ENCODE assay signal across 9 cellular contexts in the genomic region with DNA sequence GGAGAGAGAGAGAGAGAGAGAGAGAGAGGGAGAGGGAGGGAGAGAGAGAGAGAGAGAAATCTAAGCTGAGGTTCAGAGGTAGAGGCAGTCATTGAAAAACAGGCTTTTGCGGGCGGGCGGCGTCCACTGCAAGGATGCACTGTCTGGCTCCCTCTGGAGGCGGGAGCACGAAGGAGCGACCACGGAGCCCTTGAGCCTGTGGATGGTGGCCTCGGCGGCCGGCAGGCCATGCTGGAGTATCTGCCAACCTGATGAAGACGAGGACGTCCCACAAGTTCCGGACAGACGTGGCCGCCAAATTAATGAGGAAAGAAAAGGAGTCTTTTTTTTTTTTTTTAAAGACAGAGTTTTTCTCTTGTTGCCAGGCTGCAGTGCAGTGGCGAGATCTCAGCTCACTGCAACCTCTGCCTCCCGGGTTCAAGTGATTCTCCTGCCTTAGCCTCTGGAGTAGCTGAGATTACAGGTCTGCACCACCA. TPM values are rescaled to one million over a fixed set of nuclear protein-coding genes. Genes with fewer than 3 reads are reported as not detected.
DNase-seq lines count a peak whose midpoint lies in the region; ATAC-seq, FAIRE-seq and TF ChIP-seq lines count a peak whose summit lies in the region.
"Had no signal": no experiment of that assay in that cellular context is flagged by ENCODE, and none has a peak within 500 bp of the region (broad histone marks: within the 10 kb centered on the region; RNA-seq: fewer than 3 reads in every experiment).

No MANE protein-coding gene starts in this region.

- TF ChIP-seq EP300 in SK-N-SH (IDR thresholded peaks at IDR 0.05; ENCODE audit: borderline replicate concordance in 1 of 2, low read depth in 1 of 2, low read length in 1 of 2), result no peak

- H3K4me1 ChIP-seq in SK-N-SH (ENCODE audit: control insufficient read depth in 1 of 2, insufficient read depth in 2 of 2, low read depth in 1 of 2, low read length in 1 of 2) (peaks cover 0 to 4% of the 10 kb centered on the region in 2 experiments; a peak in 1 of 4 replicates), pancreas (peaks cover 0 to 5% (median 3%) of the 10 kb centered on the region in 3 donors), tibial artery (peaks cover 0 to 24% (median 4%) of the 10 kb centered on the region in 4 donors)

- no peak overlapping the region for H3K9ac ChIP-seq in SK-N-SH

- 18% methylated on average over 11 of the region's 18 CpGs for WGBS in SK-N-SH (ENCODE audit: low lambda C conversion rate)
- WGBS in pancreas, 2 donors, result 10 to 11% methylated on average over 18 of the region's 18 CpGs

- H3K79me2 ChIP-seq in SK-N-SH (ENCODE audit: insufficient read depth), result no peaks in the 10 kb centered on the region; the same call in 1 of the 2 replicates

- peaks cover 6% of the 10 kb centered on the region for H3F3A ChIP-seq in SK-N-SH (replicated peaks; ENCODE audit: insufficient read depth)

- DNase-seq in COLO668 (lab: John Stamatoyannopoulos, UW; ENCODE audit: unreplicated experiment) (peak; percentile 77), M059J (ENCODE audit: low read depth) (peak; percentile 83), SK-N-SH (peak; percentile 86), glomerular endothelial cell (ENCODE audit: extremely low read depth, low read depth, low spot score) (peak; percentile 5), pancreas (peak; percentile 85 to 94 (median 88)), tibial artery (peak; percentile 88 to 89)
- DNase-seq in activated naive CD4-positive, alpha-beta T cell treated with Interleukin-2 at 50 U/mL for 16 hours, result peak; percentile 76

- TF ChIP-seq RAD21 in SK-N-SH (IDR thresholded peaks at IDR 0.05; ENCODE audit: low read length), result peak; percentile 79

- no peak for FAIRE-seq in pancreas (lab: Jason Lieb, UNC)

- CTCF ChIA-PET in SK-N-SH (lab: Yijun Ruan, JAX), result interaction anchor here (0.6 to 3.0 kb wide), 31 partner anchors 8 to 801 kb away, joined by 3 to 22 read pairs (median 4); a partner anchor contains a TSS

- intact Hi-C loops in pancreas (cut with DNase I) (no loop called here), tibial artery (cut with DNase I; ENCODE audit: low total_unique reads) (no loop called here)

- no peaks in the 10 kb centered on the region for H3K27me3 ChIP-seq in SK-N-SH (ENCODE audit: insufficient read depth)
- H3K27me3 ChIP-seq in pancreas, result no peaks in the 10 kb centered on the region
- no peaks in the 10 kb centered on the region for H3K27me3 ChIP-seq in tibial artery

- TF ChIP-seq CTCF in SK-N-SH (IDR thresholded peaks at IDR 0.05), result peak; percentile 82
- TF ChIP-seq CTCF in pancreas (IDR thresholded peaks at IDR 0.05), result peak; percentile 34 to 70 (median 62)
- TF ChIP-seq CTCF in tibial artery (IDR thresholded peaks at IDR 0.05), result peak; percentile 66 to 75

- H3K4me3 ChIP-seq in SK-N-SH (ENCODE audit: low read depth in 2 of 2, low read length in 1 of 2), result no peak overlapping the region; a peak in 1 of 4 replicates
- peak overlapping the region in 1 of 4 donors; percentile 19 for H3K4me3 ChIP-seq in pancreas
- H3K4me3 ChIP-seq in tibial artery, result peak overlapping the region in 1 of 2 donors; percentile 26
- H3K4me3 ChIP-seq: SK-N-MC had no signal

- no peaks in the 10 kb centered on the region for H3K9me3 ChIP-seq in SK-N-SH
- H3K9me3 ChIP-seq in pancreas, result no peaks in the 10 kb centered on the region
- H3K9me3 ChIP-seq in tibial artery, result no peaks in the 10 kb centered on the region

- H3K36me3 ChIP-seq in SK-N-SH (replicated peaks in 1 of 2; ENCODE audit: control insufficient read depth in 1 of 2, insufficient read depth in 2 of 2, low read length in 1 of 2) (no peaks in the 10 kb centered on the region), pancreas (no peaks in the 10 kb centered on the region), tibial artery (no peaks in the 10 kb centered on the region)

- H3K9me2 ChIP-seq in SK-N-SH, result no peaks in the 10 kb centered on the region

- ATAC-seq in GM21515 (IDR thresholded peaks at IDR 0.05; ENCODE audit: unreplicated experiment) (peak; percentile 53), pancreas (peak; percentile 73 to 91 (median 88))

- H4K20me1 ChIP-seq in SK-N-SH (ENCODE audit: insufficient read depth), result no peaks in the 10 kb centered on the region

- H3K27ac ChIP-seq in SK-N-SH (ENCODE audit: low read depth in 2 of 2, low read length in 1 of 2) (no peak overlapping the region), pancreas (peak overlapping the region in 1 of 4 donors; percentile 33), tibial artery (peak overlapping the region in 1 of 2 donors; percentile 23)
- H3K27ac ChIP-seq: SK-N-MC had no signal

- POLR2A ChIA-PET in SK-N-SH (lab: Yijun Ruan, JAX), result interaction anchor here (1.4 kb wide), 1 partner anchor 145 kb away, joined by 3 read pairs; no protein-coding TSS in a partner anchor

- H2AFZ ChIP-seq in SK-N-SH (ENCODE audit: low read depth), result peak overlapping the region; percentile 91

- H3K4me2 ChIP-seq in SK-N-SH, result no peak overlapping the region

TF ChIP-seq in SK-N-SH, 30 proteins besides CTCF, POLR2A, EP300 and RAD21 (continues in another document):
- TF ChIP-seq CHD2 (IDR thresholded peaks at IDR 0.05; ENCODE audit: low read length, partially characterized antibody) (no peak), TEAD4 (IDR thresholded peaks at IDR 0.05; ENCODE audit: borderline replicate concordance, insufficient read depth) (no peak), SIN3A (IDR thresholded peaks at IDR 0.05; ENCODE audit: borderline replicate concordance, low read depth, low read length) (no peak), EZH2phosphoT487 (IDR thresholded peaks at IDR 0.05; ENCODE audit: borderline replicate concordance, low read depth) (no peak), NRF1 (IDR thresholded peaks at IDR 0.05; ENCODE audit: low read depth, low read length) (no peak), GATA2 (CRISPR knock-in tag; IDR thresholded peaks at IDR 0.05) (no peak), SMC3 (IDR thresholded peaks at IDR 0.05; ENCODE audit: low read depth, low read length) (peak; percentile 82)
- TF ChIP-seq, protein P1, sequence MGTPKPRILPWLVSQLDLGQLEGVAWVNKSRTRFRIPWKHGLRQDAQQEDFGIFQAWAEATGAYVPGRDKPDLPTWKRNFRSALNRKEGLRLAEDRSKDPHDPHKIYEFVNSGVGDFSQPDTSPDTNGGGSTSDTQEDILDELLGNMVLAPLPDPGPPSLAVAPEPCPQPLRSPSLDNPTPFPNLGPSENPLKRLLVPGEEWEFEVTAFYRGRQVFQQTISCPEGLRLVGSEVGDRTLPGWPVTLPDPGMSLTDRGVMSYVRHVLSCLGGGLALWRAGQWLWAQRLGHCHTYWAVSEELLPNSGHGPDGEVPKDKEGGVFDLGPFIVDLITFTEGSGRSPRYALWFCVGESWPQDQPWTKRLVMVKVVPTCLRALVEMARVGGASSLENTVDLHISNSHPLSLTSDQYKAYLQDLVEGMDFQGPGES (IDR thresholded peaks at IDR 0.05; ENCODE audit: low read depth, low read length), result no peak
- TF ChIP-seq, protein P2, sequence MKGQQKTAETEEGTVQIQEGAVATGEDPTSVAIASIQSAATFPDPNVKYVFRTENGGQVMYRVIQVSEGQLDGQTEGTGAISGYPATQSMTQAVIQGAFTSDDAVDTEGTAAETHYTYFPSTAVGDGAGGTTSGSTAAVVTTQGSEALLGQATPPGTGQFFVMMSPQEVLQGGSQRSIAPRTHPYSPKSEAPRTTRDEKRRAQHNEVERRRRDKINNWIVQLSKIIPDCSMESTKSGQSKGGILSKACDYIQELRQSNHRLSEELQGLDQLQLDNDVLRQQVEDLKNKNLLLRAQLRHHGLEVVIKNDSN (IDR thresholded peaks at IDR 0.05; ENCODE audit: borderline replicate concordance, low read depth), result no peak
- TF ChIP-seq, protein P3, sequence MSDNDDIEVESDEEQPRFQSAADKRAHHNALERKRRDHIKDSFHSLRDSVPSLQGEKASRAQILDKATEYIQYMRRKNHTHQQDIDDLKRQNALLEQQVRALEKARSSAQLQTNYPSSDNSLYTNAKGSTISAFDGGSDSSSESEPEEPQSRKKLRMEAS (IDR thresholded peaks at IDR 0.05; ENCODE audit: low read depth), result peak; percentile 51; the same call in 1 of the 2 replicates

RNA-seq across cellular contexts. Expression of a gene that starts 2.2 kb away (rescaled TPM):
- 5.1 and 7.6 TPM in 2 replicates for total RNA-seq in M059J (2014; rRNA removed; shearing (Covaris generic))
- polyA plus RNA-seq in SK-N-SH (2012; rRNA removed) (1.7 and 2.3 TPM in 2 replicates), pancreas (1 to 10 TPM; 3.2 to 3.4 TPM)
- polyA plus RNA-seq in SK-N-SH (2012; cell fraction: cytosol; rRNA removed), result 1.9 and 2.4 TPM in 2 replicates
- polyA plus RNA-seq in SK-N-SH (2012; cell fraction: nucleus; rRNA removed), result 4.8 and 6.7 TPM in 2 replicates
- total RNA-seq in glomerular endothelial cell (2.3 and 8.2 TPM in 2 replicates), pancreas (10 to 100 TPM in 1 of 6 donors, 1 to 10 TPM in 5; 4.2 to 10.9 (median 6.3) TPM)

RNA-seq across cellular contexts. Expression of a gene that starts 34.5 kb away (rescaled TPM):
- 48.9 and 51.6 TPM in 2 replicates for total RNA-seq in M059J (2014; rRNA removed; shearing (Covaris generic))
- polyA plus RNA-seq in SK-N-SH (2012; rRNA removed) (12.9 and 15.1 TPM in 2 replicates), pancreas (10 to 100 TPM; 27.3 to 28.5 TPM)
- polyA plus RNA-seq in SK-N-SH (2012; cell fraction: cytosol; rRNA removed), result 23.4 and 43.1 TPM in 2 replicates
- 4.9 and 9.5 TPM in 2 replicates for polyA plus RNA-seq in SK-N-SH (2012; cell fraction: nucleus; rRNA removed)
- total RNA-seq in glomerular endothelial cell (18.1 and 21.1 TPM in 2 replicates), pancreas (10 to 100 TPM in 4 of 6 donors, 1 to 10 TPM in 2; 8.4 to 16.3 (median 13.0) TPM)

RNA-seq across cellular contexts. Expression of a gene that starts 34.5 kb away (rescaled TPM):
- total RNA-seq in M059J (2014; rRNA removed; shearing (Covaris generic)), result 94.7 and 114 TPM in 2 replicates
- polyA plus RNA-seq in SK-N-SH (2012; rRNA removed) (106 and 138 TPM in 2 replicates), pancreas (10 to 100 TPM; 25.2 to 34.8 TPM)
- 140 and 172 TPM in 2 replicates for polyA plus RNA-seq in SK-N-SH (2012; cell fraction: cytosol; rRNA removed)
- 65.0 and 98.1 TPM in 2 replicates for polyA plus RNA-seq in SK-N-SH (2012; cell fraction: nucleus; rRNA removed)
- total RNA-seq in glomerular endothelial cell (54.3 and 54.9 TPM in 2 replicates), pancreas (10 to 100 TPM; 15.6 to 28.9 (median 24.0) TPM)

RNA-seq across cellular contexts. Expression of a gene that starts 34.8 kb away (rescaled TPM):
- total RNA-seq in M059J (2014; rRNA removed; shearing (Covaris generic)), result 8.5 and 19.7 TPM in 2 replicates
- polyA plus RNA-seq in SK-N-SH (2012; rRNA removed) (15.4 and 16.9 TPM in 2 replicates), pancreas (10 to 100 TPM in 1 of 2 donors, 1 to 10 TPM in 1; 9.5 to 16.8 TPM)
- 15.0 and 16.9 TPM in 2 replicates for polyA plus RNA-seq in SK-N-SH (2012; cell fraction: cytosol; rRNA removed)
- 34.8 and 41.9 TPM in 2 replicates for polyA plus RNA-seq in SK-N-SH (2012; cell fraction: nucleus; rRNA removed)
- total RNA-seq in glomerular endothelial cell (13.5 and 15.6 TPM in 2 replicates), pancreas (10 to 100 TPM in 5 of 6 donors, 1 to 10 TPM in 1; 8.0 to 15.3 (median 11.3) TPM)

Comparison
In these comparisons a context has a peak if more than half of its experiments do, and no peak if none do; other contexts are left out.
1. DNase-seq: peak in every context shown above with its lines; median percentile 88 in pancreas; 88 in tibial artery; 86 in SK-N-SH; 83 in M059J; 77 in COLO668; 76 in activated naive CD4-positive, alpha-beta T cell treated with Interleukin-2 at 50 U/mL for 16 hours; 5 in glomerular endothelial cell.